20 cellular contexts compared by ENCODE assay signal in genomic region chr14:48967419-48967818, GRCh38.
DNase-seq lines count a peak whose midpoint lies in the region; ATAC-seq, FAIRE-seq and TF ChIP-seq lines count a peak whose summit lies in the region.
"Had no signal": no experiment of that assay in that cellular context is flagged by ENCODE, and none has a peak within 500 bp of the region (broad histone marks: within the 10 kb centered on the region; RNA-seq: fewer than 3 reads in every experiment).

No MANE protein-coding gene starts in this region.

- H3K9me3 ChIP-seq in DND-41 (ENCODE audit: insufficient read depth, low read length, severe bottlenecking) (no peaks in the 10 kb centered on the region), astrocyte (ENCODE audit: insufficient read depth, low read depth, low read length) (no peaks in the 10 kb centered on the region), smooth muscle cell (replicated peaks; ENCODE audit: low read depth) (no peaks in the 10 kb centered on the region)
- H3K9me3 ChIP-seq: BLaER1 had no signal

- peak; percentile 92 for ATAC-seq in DND-41 (ENCODE audit: insufficient read depth, low read depth)
- ATAC-seq: HCT116 had no signal

- H4K20me1 ChIP-seq in DND-41 (ENCODE audit: insufficient read depth, low read length) (no peaks in the 10 kb centered on the region), astrocyte (ENCODE audit: insufficient read depth, low read length) (no peaks in the 10 kb centered on the region), smooth muscle cell (ENCODE audit: low read depth) (no peaks in the 10 kb centered on the region)
- H4K20me1 ChIP-seq: BLaER1 had no signal

- no peak overlapping the region for H3K4me3 Mint-ChIP-seq in astrocyte (ENCODE audit: unreplicated experiment)
- H3K4me3 Mint-ChIP-seq: CD14-positive monocyte; CD4-positive, alpha-beta memory T cell; HFFc6 had no signal

- no peaks in the 10 kb centered on the region for H3K27me3 Mint-ChIP-seq in astrocyte (ENCODE audit: low read depth, unreplicated experiment)
- H3K27me3 Mint-ChIP-seq: CD4-positive, alpha-beta memory T cell had no signal

- H3K36me3 Mint-ChIP-seq in astrocyte (ENCODE audit: low read depth, unreplicated experiment): no peaks in the 10 kb centered on the region
- H3K36me3 Mint-ChIP-seq: CD14-positive monocyte; CD4-positive, alpha-beta memory T cell had no signal

- TF ChIP-seq CTCF in DND-41 (IDR thresholded peaks at IDR 0.05; ENCODE audit: borderline replicate concordance, extremely low read depth, low read length, poor library complexity, severe bottlenecking) (no peak), astrocyte (IDR thresholded peaks at IDR 0.05; ENCODE audit: insufficient read depth, low read depth, low read length) (no peak), smooth muscle cell (IDR thresholded peaks at IDR 0.05; ENCODE audit: borderline replicate concordance, insufficient read depth, poor library complexity, severe bottlenecking) (no peak)

- H3K4me2 ChIP-seq in DND-41 (ENCODE audit: insufficient read depth, low read length): no peak overlapping the region
- H3K4me2 ChIP-seq in astrocyte (ENCODE audit: low read length): no peak overlapping the region
- H3K4me2 ChIP-seq in smooth muscle cell: peak overlapping the region; percentile 45
- H3K4me2 ChIP-seq: BLaER1 had no signal

- no peak overlapping the region for H2AFZ ChIP-seq in DND-41 (ENCODE audit: low read depth, low read length)
- no peak overlapping the region for H2AFZ ChIP-seq in astrocyte (ENCODE audit: low read depth, low read length)
- H2AFZ ChIP-seq in smooth muscle cell (ENCODE audit: low read depth): no peak overlapping the region

- H3K27ac Mint-ChIP-seq in astrocyte (ENCODE audit: unreplicated experiment): no peak overlapping the region
- H3K27ac Mint-ChIP-seq: CD14-positive monocyte; CD4-positive, alpha-beta memory T cell; HFFc6 had no signal

- no peak overlapping the region for H3K4me3 ChIP-seq in DND-41 (ENCODE audit: low read depth in 1 of 2, low read length in 2 of 2)
- no peak overlapping the region for H3K4me3 ChIP-seq in Jurkat, Clone E6-1 (ENCODE audit: low read length)
- no peak overlapping the region for H3K4me3 ChIP-seq in astrocyte (ENCODE audit: insufficient read depth, low read depth, low read length)
- H3K4me3 ChIP-seq in smooth muscle cell: no peak overlapping the region
- H3K4me3 ChIP-seq: BLaER1 had no signal

- H3K79me2 ChIP-seq in DND-41 (ENCODE audit: insufficient read depth, low read length) (no peaks in the 10 kb centered on the region), astrocyte (ENCODE audit: insufficient read depth, low read length) (no peaks in the 10 kb centered on the region), smooth muscle cell (ENCODE audit: low read depth) (no peaks in the 10 kb centered on the region)

- H3K4me1 ChIP-seq in DND-41 (ENCODE audit: insufficient read depth, low read length): peaks cover 11% of the 10 kb centered on the region
- H3K4me1 ChIP-seq in astrocyte (ENCODE audit: insufficient read depth, low read length): no peaks in the 10 kb centered on the region
- peaks cover 20% of the 10 kb centered on the region for H3K4me1 ChIP-seq in smooth muscle cell (ENCODE audit: low read depth)
- H3K4me1 ChIP-seq: BLaER1 had no signal

- no peak overlapping the region for H3K27ac ChIP-seq in DND-41 (ENCODE audit: low read length)
- H3K27ac ChIP-seq in astrocyte (ENCODE audit: low read depth, low read length): no peak overlapping the region
- H3K27ac ChIP-seq in smooth muscle cell (ENCODE audit: low read depth): peak overlapping the region; percentile 89
- H3K27ac ChIP-seq: BLaER1, HL-60 had no signal

- peaks cover 23% of the 10 kb centered on the region for H3K4me1 Mint-ChIP-seq in astrocyte (ENCODE audit: low read depth, unreplicated experiment)
- H3K4me1 Mint-ChIP-seq: CD14-positive monocyte; CD4-positive, alpha-beta memory T cell had no signal

- H3K9ac ChIP-seq in DND-41 (ENCODE audit: low read depth, low read length) (no peak overlapping the region), astrocyte (ENCODE audit: low read length) (no peak overlapping the region), smooth muscle cell (ENCODE audit: low read depth) (no peak overlapping the region)
- H3K9ac ChIP-seq: BLaER1 had no signal

- DNase-seq in DND-41: no peak
- peak; percentile 46 for DNase-seq in Jurkat, Clone E6-1 (ENCODE audit: low read depth, low spot score)
- DNase-seq in astrocyte (ENCODE audit: low read depth): peak; percentile 10
- no peak for DNase-seq in smooth muscle cell (lab: John Stamatoyannopoulos, UW; ENCODE audit: unreplicated experiment)
- DNase-seq in NCI-H526 (lab: John Stamatoyannopoulos, UW): no peak
- DNase-seq in kidney glomerular epithelial cell (lab: John Stamatoyannopoulos, UW): no peak
- DNase-seq in RCC 7860 (ENCODE audit: low spot score): no peak
- DNase-seq: 8988T; CD4-positive, alpha-beta memory T cell; DMS153; DMS79; GF-D8; GOT3; H7; HFFc6 had no signal

- 6% methylated on average over 3 of the region's 3 CpGs for whole genome bisulfite sequencing in smooth muscle cell (ENCODE audit: low lambda C conversion rate)

- H3K9me3 Mint-ChIP-seq in astrocyte (ENCODE audit: unreplicated experiment): no peaks in the 10 kb centered on the region

- FAIRE-seq in astrocyte (lab: Jason Lieb, UNC) (no peak), RCC 7860 (lab: Jason Lieb, UNC) (no peak)
- FAIRE-seq: HTR-8/SVneo had no signal

- H3K36me3 ChIP-seq in DND-41 (ENCODE audit: insufficient read depth, low read length) (no peaks in the 10 kb centered on the region), astrocyte (ENCODE audit: insufficient read depth, low read length) (no peaks in the 10 kb centered on the region), smooth muscle cell (ENCODE audit: low read depth) (no peaks in the 10 kb centered on the region)
- H3K36me3 ChIP-seq: BLaER1 had no signal

- H3K27me3 ChIP-seq in DND-41 (ENCODE audit: insufficient read depth, low read length, poor library complexity) (no peaks in the 10 kb centered on the region), astrocyte (ENCODE audit: insufficient read depth, low read length) (no peaks in the 10 kb centered on the region), smooth muscle cell (ENCODE audit: low read depth) (no peaks in the 10 kb centered on the region)
- H3K27me3 ChIP-seq: BLaER1 had no signal

- H3F3A ChIP-seq in smooth muscle cell (ENCODE audit: low read depth): peaks cover 24% of the 10 kb centered on the region

Comparison
In these comparisons a context has a peak if more than half of its experiments do, and no peak if none do; other contexts are left out.
1. DNase-seq: peak in Jurkat, Clone E6-1 (single experiment) and astrocyte (single experiment); none in DND-41 (single experiment), smooth muscle cell (single experiment), NCI-H526 (0 of 2), kidney glomerular epithelial cell (single experiment) and RCC 7860 (single experiment).